In genomic region chr16:61829631-61830030, GRCh38 we compare ENCODE assay signal across 17 cellular contexts.
"Had no signal": no experiment of that assay in that cellular context is flagged by ENCODE, and none has a peak within 500 bp of the region (broad histone marks: within the 10 kb centered on the region; RNA-seq: fewer than 3 reads in every experiment).

No MANE protein-coding gene starts in this region.

- H3K36me3 Mint-ChIP-seq: brain, WTC11 had no signal

- ATAC-seq: activated T-helper 17 cell treated with anti-CD3 and anti-CD28 coated beads, Interleukin-2, amount 50 U/mL, for 72 hours; left cardiac atrium; stimulated activated naive CD8-positive, alpha-beta T cell treated with anti-CD3 and anti-CD28 coated beads, Interleukin-15, Interleukin-2, amounts not matched to agents 100 U/mL and 50 U/mL, for 24 hours; upper lobe of right lung; WTC11 had no signal

- H3K9me3 ChIP-seq: upper lobe of right lung had no signal

- H3K4me3 Mint-ChIP-seq: activated CD4-positive, alpha-beta T cell treated with anti-CD3 and anti-CD28 coated beads, Interleukin-2, amount 10 ng/mL, durations not matched to agents 24 days and 14 days; activated naive CD4-positive, alpha-beta T cell treated with anti-CD3 and anti-CD28 coated beads for 36 hours; activated T-helper 17 cell treated with anti-CD3 and anti-CD28 coated beads, Interleukin-2, amount 50 U/mL, for 72 hours; dendritic cell treated with granulocyte-macrophage colony-stimulating factor and Interleukin-4, amounts not matched to agents 40 ng/mL and 50 ng/mL, for 4 days; nephron; T-helper 1 cell treated with Interleukin-12 subunit alpha and Interleukin-12 subunit beta and Interleukin-4 antibody, amounts not matched to agents 30 μg/mL and 1 μg/mL, for 36 hours; WTC11 had no signal

- H3K4me3 ChIP-seq: lung, upper lobe of right lung had no signal

- H3K4me1 ChIP-seq: upper lobe of right lung had no signal

- H3K36me3 ChIP-seq: upper lobe of right lung had no signal

- H3K27ac ChIP-seq: upper lobe of right lung had no signal

- H3K9me3 Mint-ChIP-seq: brain; dendritic cell treated with granulocyte-macrophage colony-stimulating factor and Interleukin-4, amounts not matched to agents 40 ng/mL and 50 ng/mL, for 4 days; nephron; WTC11 had no signal

- H3K27ac Mint-ChIP-seq: activated CD4-positive, alpha-beta T cell treated with anti-CD3 and anti-CD28 coated beads, Interleukin-2, amount 10 ng/mL, durations not matched to agents 24 days and 14 days; activated naive CD4-positive, alpha-beta T cell treated with anti-CD3 and anti-CD28 coated beads for 36 hours; activated T-helper 17 cell treated with anti-CD3 and anti-CD28 coated beads, Interleukin-2, amount 50 U/mL, for 72 hours; dendritic cell treated with granulocyte-macrophage colony-stimulating factor and Interleukin-4, amounts not matched to agents 40 ng/mL and 50 ng/mL, for 4 days; nephron; T-helper 1 cell treated with Interleukin-12 subunit alpha and Interleukin-12 subunit beta and Interleukin-4 antibody, amounts not matched to agents 30 μg/mL and 1 μg/mL, for 36 hours; WTC11 had no signal

- DNase-seq: activated CD4-positive, alpha-beta T cell treated with anti-CD3 and anti-CD28 coated beads, Interleukin-2, amount 10 ng/mL, durations not matched to agents 24 days and 14 days; activated CD8-positive, alpha-beta memory T cell treated with anti-CD3 and anti-CD28 coated beads for 24 hours; activated naive CD4-positive, alpha-beta T cell treated with anti-CD3 and anti-CD28 coated beads for 36 hours; cerebellar nuclear complex; erythroblast; left cardiac atrium; stimulated activated CD4-positive, alpha-beta T cell treated with anti-CD3 and anti-CD28 coated beads, Interleukin-4, amount 100 ng/mL, for 1 hour; stimulated activated CD8-positive, alpha-beta memory T cell treated with anti-CD3 and anti-CD28 coated beads, Interleukin-4, amount 100 ng/mL, for 48 hours; stimulated activated naive CD8-positive, alpha-beta T cell treated with anti-CD3 and anti-CD28 coated beads, Interleukin-15, Interleukin-2, amounts not matched to agents 100 U/mL and 50 U/mL, for 24 hours; upper lobe of right lung had no signal

- H3K27me3 ChIP-seq: upper lobe of right lung had no signal

- H3K4me1 Mint-ChIP-seq: activated CD4-positive, alpha-beta T cell treated with anti-CD3 and anti-CD28 coated beads, Interleukin-2, amount 10 ng/mL, durations not matched to agents 24 days and 14 days; activated T-helper 17 cell treated with anti-CD3 and anti-CD28 coated beads, Interleukin-2, amount 50 U/mL, for 72 hours had no signal

- H3K27me3 Mint-ChIP-seq: activated CD4-positive, alpha-beta T cell treated with anti-CD3 and anti-CD28 coated beads, Interleukin-2, amount 10 ng/mL, durations not matched to agents 24 days and 14 days; activated T-helper 17 cell treated with anti-CD3 and anti-CD28 coated beads, Interleukin-2, amount 50 U/mL, for 72 hours; brain; dendritic cell treated with granulocyte-macrophage colony-stimulating factor and Interleukin-4, amounts not matched to agents 40 ng/mL and 50 ng/mL, for 4 days had no signal
